ENCODE assay signal across 1 cellular context in the genomic region with DNA sequence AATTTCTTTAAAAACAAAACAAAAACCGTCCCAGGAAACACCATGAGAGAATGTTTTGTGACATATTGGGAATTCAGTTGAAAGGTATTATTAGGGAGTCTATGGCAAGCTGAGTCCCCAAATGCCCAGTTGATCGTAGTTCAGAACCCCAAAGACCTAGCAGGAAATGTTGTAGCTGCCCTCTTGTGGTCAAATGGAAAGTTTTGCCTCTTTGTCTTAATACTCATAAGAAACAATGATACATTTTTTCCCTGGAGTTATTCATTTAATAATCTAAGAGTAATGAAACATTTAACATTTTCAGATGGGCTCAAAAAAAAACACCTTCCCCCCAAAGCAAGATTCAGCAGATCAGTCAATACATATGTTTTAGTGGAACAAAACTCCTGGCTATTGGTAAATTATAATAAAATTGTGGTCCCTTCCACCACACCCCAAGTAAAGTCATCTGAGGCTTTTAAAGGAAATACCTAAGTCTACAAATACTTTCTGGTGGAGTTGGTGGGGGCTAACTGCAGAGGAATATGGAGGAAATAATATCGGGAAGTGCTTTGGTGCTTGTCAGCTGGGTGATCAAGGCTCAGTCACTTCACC.
TF ChIP-seq lines count a peak whose summit lies in the region.

No MANE protein-coding gene starts in this region.

TF ChIP-seq in HCT116, 20 proteins besides CTCF, POLR2A, EP300 and RAD21 (continued from another document):
- TF ChIP-seq, protein P1, sequence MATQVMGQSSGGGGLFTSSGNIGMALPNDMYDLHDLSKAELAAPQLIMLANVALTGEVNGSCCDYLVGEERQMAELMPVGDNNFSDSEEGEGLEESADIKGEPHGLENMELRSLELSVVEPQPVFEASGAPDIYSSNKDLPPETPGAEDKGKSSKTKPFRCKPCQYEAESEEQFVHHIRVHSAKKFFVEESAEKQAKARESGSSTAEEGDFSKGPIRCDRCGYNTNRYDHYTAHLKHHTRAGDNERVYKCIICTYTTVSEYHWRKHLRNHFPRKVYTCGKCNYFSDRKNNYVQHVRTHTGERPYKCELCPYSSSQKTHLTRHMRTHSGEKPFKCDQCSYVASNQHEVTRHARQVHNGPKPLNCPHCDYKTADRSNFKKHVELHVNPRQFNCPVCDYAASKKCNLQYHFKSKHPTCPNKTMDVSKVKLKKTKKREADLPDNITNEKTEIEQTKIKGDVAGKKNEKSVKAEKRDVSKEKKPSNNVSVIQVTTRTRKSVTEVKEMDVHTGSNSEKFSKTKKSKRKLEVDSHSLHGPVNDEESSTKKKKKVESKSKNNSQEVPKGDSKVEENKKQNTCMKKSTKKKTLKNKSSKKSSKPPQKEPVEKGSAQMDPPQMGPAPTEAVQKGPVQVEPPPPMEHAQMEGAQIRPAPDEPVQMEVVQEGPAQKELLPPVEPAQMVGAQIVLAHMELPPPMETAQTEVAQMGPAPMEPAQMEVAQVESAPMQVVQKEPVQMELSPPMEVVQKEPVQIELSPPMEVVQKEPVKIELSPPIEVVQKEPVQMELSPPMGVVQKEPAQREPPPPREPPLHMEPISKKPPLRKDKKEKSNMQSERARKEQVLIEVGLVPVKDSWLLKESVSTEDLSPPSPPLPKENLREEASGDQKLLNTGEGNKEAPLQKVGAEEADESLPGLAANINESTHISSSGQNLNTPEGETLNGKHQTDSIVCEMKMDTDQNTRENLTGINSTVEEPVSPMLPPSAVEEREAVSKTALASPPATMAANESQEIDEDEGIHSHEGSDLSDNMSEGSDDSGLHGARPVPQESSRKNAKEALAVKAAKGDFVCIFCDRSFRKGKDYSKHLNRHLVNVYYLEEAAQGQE (IDR thresholded peaks at IDR 0.05; ENCODE audit: low read depth): no peak
- TF ChIP-seq CBX3 (IDR thresholded peaks at IDR 0.05; ENCODE audit: low read depth) (no peak), FOSL1 (IDR thresholded peaks at IDR 0.05; ENCODE audit: low read depth) (no peak), EZH2phosphoT487 (IDR thresholded peaks at IDR 0.05; ENCODE audit: borderline replicate concordance) (no peak)
